In genomic region chr14:89619616-89620273, GRCh38 we compare ENCODE assay signal across 8 cellular contexts.
DNase-seq lines count a peak whose midpoint lies in the region; ATAC-seq and TF ChIP-seq lines count a peak whose summit lies in the region.

No MANE protein-coding gene starts in this region.

- H3K4ac ChIP-seq in H9 (ENCODE audit: low read depth, low read length) = no peak overlapping the region

- TF ChIP-seq CTCF in H9 (conservative IDR thresholded peaks at IDR 0.05) = no peak
- TF ChIP-seq CTCF in SU-DHL-6 (IDR thresholded peaks at IDR 0.05; ENCODE audit: insufficient read depth, low read length, poor library complexity, severe bottlenecking) = no peak
- no peak for TF ChIP-seq CTCF in foreskin keratinocyte (conservative IDR thresholded peaks at IDR 0.05)

- H3K79me1 ChIP-seq in H9 (ENCODE audit: insufficient read depth, low read depth, low read length, poor library complexity, severe bottlenecking) = no peaks in the 10 kb centered on the region

- H4K91ac ChIP-seq in H9 (ENCODE audit: insufficient read length, low read depth, low read length) = no peak overlapping the region

- H3T11ph ChIP-seq in H9 (ENCODE audit: low read length) = no peak overlapping the region

- H3K4me3 ChIP-seq in SU-DHL-6 (ENCODE audit: insufficient read depth, low read length, poor library complexity, severe bottlenecking) (peak overlapping the region; percentile 78), skin epidermis (peak overlapping the region; percentile 51 to 70 (median 62))

- no peak for ATAC-seq in foreskin keratinocyte
- no peak for ATAC-seq in HG02610 (IDR thresholded peaks at IDR 0.05; ENCODE audit: unreplicated experiment)

- H2BK5ac ChIP-seq in H9 (ENCODE audit: insufficient read length, low read length) = no peak overlapping the region

- peak overlapping the region; percentile 79 to 99 (median 98); a peak in 6 of 7 replicates for H3K27ac Mint-ChIP-seq in H9

- no peaks in the 10 kb centered on the region for H4K20me1 ChIP-seq in H9 (ENCODE audit: control insufficient read depth, insufficient read depth, insufficient read length)
- no peaks in the 10 kb centered on the region for H4K20me1 ChIP-seq in SU-DHL-6 (ENCODE audit: low read depth, low read length)

- peaks cover 65 to 66% of the 10 kb centered on the region in 2 experiments for H3K4me1 Mint-ChIP-seq in H9

- no CpG with 5 or more reads among the region's 6 CpGs for WGBS in H9 (ENCODE audit: extremely low coverage, insufficient read length, low lambda C conversion rate)

- H3K27me3 Mint-ChIP-seq in H9 (ENCODE audit: low read depth) = no peaks in the 10 kb centered on the region; the same call in 1 of the 2 replicates

- H3K9me3 ChIP-seq in H9 (ENCODE audit: control insufficient read depth, low read depth, low read length) = no peaks in the 10 kb centered on the region
- H3K9me3 ChIP-seq in SU-DHL-6 (ENCODE audit: insufficient read depth, low read length) = no peaks in the 10 kb centered on the region

- no peak for DNase-seq in H9
- DNase-seq in foreskin keratinocyte = no peak
- no peak for DNase-seq in NCI-H1930 (lab: John Stamatoyannopoulos, UW)
- no peak for DNase-seq in NK-92 (lab: John Stamatoyannopoulos, UW; ENCODE audit: unreplicated experiment)
- no peak for DNase-seq in SW480 (ENCODE audit: low spot score)

- H3F3A ChIP-seq in SU-DHL-6 (ENCODE audit: insufficient read depth) = 0 out of 2 replicates have a peak, but pooled peaks cover 5% of the 10 kb centered on the region

- no peak overlapping the region for H2BK20ac ChIP-seq in H9 (ENCODE audit: low read depth, low read length, poor library complexity, severe bottlenecking)

- H3K36me3 ChIP-seq in SU-DHL-6 (ENCODE audit: low read length) = no peaks in the 10 kb centered on the region

- H3K27ac ChIP-seq in H9 (ENCODE audit: insufficient read length, low read depth, low read length) (peak overlapping the region; percentile 60), SU-DHL-6 (ENCODE audit: low read depth, low read length) (no peak overlapping the region), foreskin keratinocyte (peak overlapping the region; percentile 45), skin epidermis (peak overlapping the region in 18 of 21 experiments; percentile 18 to 96 (median 87))

- H2BK120ac ChIP-seq in H9 (ENCODE audit: low read depth, low read length, poor library complexity, severe bottlenecking) = no peak overlapping the region

- H3K14ac ChIP-seq in H9 (ENCODE audit: insufficient read depth, low read length) = no peak overlapping the region

- H3K4me1 ChIP-seq in H9 (ENCODE audit: insufficient read depth, low read length) (peaks cover 14% of the 10 kb centered on the region), foreskin keratinocyte (peaks cover 9% of the 10 kb centered on the region)

- no peaks in the 10 kb centered on the region; a peak in 1 of 7 replicates for H3K36me3 Mint-ChIP-seq in H9 (ENCODE audit: insufficient read depth in 1 of 3, low read depth in 3 of 3)

- H3K4me3 Mint-ChIP-seq in H9 = peak overlapping the region; percentile 74 to 94

- H2BK12ac ChIP-seq in H9 (ENCODE audit: insufficient read length, low read depth, low read length) = no peak overlapping the region

- H3K23ac ChIP-seq in H9 (ENCODE audit: insufficient read length, low read depth, low read length) = no peak overlapping the region

- H4K8ac ChIP-seq in H9 (replicated peaks; ENCODE audit: insufficient read length, low read depth, low read length) = no peak overlapping the region

- peaks cover 6% of the 10 kb centered on the region; the same call in 1 of the 2 replicates for H3K79me2 ChIP-seq in H9 (ENCODE audit: insufficient read depth, low read length)
- no peaks in the 10 kb centered on the region for H3K79me2 ChIP-seq in SU-DHL-6 (ENCODE audit: insufficient read depth, low read length)

- peaks cover 9% of the 10 kb centered on the region for H3K23me2 ChIP-seq in H9 (ENCODE audit: insufficient read length, low read depth, low read length, poor library complexity, severe bottlenecking)

- H3K4me2 ChIP-seq in H9 (ENCODE audit: insufficient read depth, insufficient read length, low read length) (peak overlapping the region; percentile 96), SU-DHL-6 (ENCODE audit: low read depth, low read length, poor library complexity, severe bottlenecking) (peak overlapping the region; percentile 99)

- no peak overlapping the region for H3K56ac ChIP-seq in H9 (ENCODE audit: insufficient read length, low read depth, low read length)

- H3K18ac ChIP-seq in H9 (ENCODE audit: insufficient read length, low read depth, low read length) = no peak overlapping the region

- H2AFZ ChIP-seq in H9 (ENCODE audit: low read length) (no peak overlapping the region), SU-DHL-6 (ENCODE audit: low read depth, low read length, severe bottlenecking) (peak overlapping the region; percentile 77)

- no peaks in the 10 kb centered on the region for H3K9me2 ChIP-seq in SU-DHL-6 (replicated peaks; ENCODE audit: insufficient read depth, low read length)

- no peak overlapping the region for H2AK5ac ChIP-seq in H9 (ENCODE audit: insufficient read length, low read length)

- no peak overlapping the region for H2BK15ac ChIP-seq in H9 (ENCODE audit: low read depth, low read length)

- H3K27me3 ChIP-seq in H9 (ENCODE audit: insufficient read depth, low read length) = no peaks in the 10 kb centered on the region
- no peaks in the 10 kb centered on the region for H3K27me3 ChIP-seq in SU-DHL-6 (ENCODE audit: low read length)
- no peaks in the 10 kb centered on the region for H3K27me3 ChIP-seq in foreskin keratinocyte

- H4K5ac ChIP-seq in H9 (ENCODE audit: insufficient read length, low read depth, low read length) = no peak overlapping the region

- peak overlapping the region; percentile 68 for H3K9ac ChIP-seq in H9 (ENCODE audit: extremely low read depth, insufficient read length, low read length)
- H3K9ac ChIP-seq in SU-DHL-6 (ENCODE audit: low read length) = peak overlapping the region; percentile 68

- H3K9me3 Mint-ChIP-seq in H9 = no peaks in the 10 kb centered on the region; a peak in 1 of 5 replicates
